ENCODE assay signal across 8 cellular contexts in genomic region chr10:51074238-51075028, GRCh38. TPM values are rescaled to one million over a fixed set of nuclear protein-coding genes. Genes with fewer than 3 reads are reported as not detected.
DNase-seq lines count a peak whose midpoint lies in the region; ATAC-seq and TF ChIP-seq lines count a peak whose summit lies in the region.

PRKG1 (plus strand) TSS chr10:51074487.

- 2% methylated on average over 21 of the region's 59 CpGs for WGBS in right lobe of liver (ENCODE audit: insufficient coverage, low coverage, low lambda C conversion rate, missing lambda C conversion rate)

- DNase-seq in C1 segment of cervical spinal cord (lab: John Stamatoyannopoulos, UW) (peak in 12 of 14 donors; percentile 9 to 73 (median 40)), HFF-Myc (ENCODE audit: extremely low read depth, low read depth) (peak; percentile 61), SW 1271 (lab: John Stamatoyannopoulos, UW) (peak; percentile 7 to 67), right lobe of liver (peak; percentile 68 to 72 (median 68))

- no peaks in the 10 kb centered on the region for H3K4me1 ChIP-seq in endocrine pancreas (ENCODE audit: control insufficient read depth, insufficient read depth, low read length)
- H3K4me1 ChIP-seq in right lobe of liver = peaks cover 0 to 7% (median 2%) of the 10 kb centered on the region in 4 donors

- H3K27me3 Mint-ChIP-seq in stimulated activated naive CD8-positive, alpha-beta T cell treated with anti-CD3 and anti-CD28 coated beads, Interleukin-15, Interleukin-2, amounts not matched to agents 100 ng/mL and 50 ng/mL, for 24 hours = peaks cover 60% of the 10 kb centered on the region

- TF ChIP-seq POLR2A in right lobe of liver (IDR thresholded peaks at IDR 0.05) = no peak

- H3K4me3 ChIP-seq in HFF-Myc (replicated peaks; ENCODE audit: low read depth, low read length) (peak within 1 kb of the TSS; percentile 81), endocrine pancreas (ENCODE audit: control insufficient read depth, insufficient read depth, low read length) (peak within 1 kb of the TSS; percentile 29), right lobe of liver (peak within 1 kb of the TSS; percentile 39 to 48 (median 43))

- H3K36me3 Mint-ChIP-seq in stimulated activated naive CD8-positive, alpha-beta T cell treated with anti-CD3 and anti-CD28 coated beads, Interleukin-15, Interleukin-2, amounts not matched to agents 100 ng/mL and 50 ng/mL, for 24 hours (ENCODE audit: low read depth) = no peaks in the 10 kb centered on the region

- peak within 1 kb of the TSS; percentile 21 for H3K9ac ChIP-seq in endocrine pancreas (ENCODE audit: control insufficient read depth, insufficient read depth, low read length)

- ATAC-seq in right lobe of liver (peak; percentile 91 to 94 (median 92)), GM21723 (IDR thresholded peaks at IDR 0.05; ENCODE audit: unreplicated experiment) (no peak), HG02798 (IDR thresholded peaks at IDR 0.05; ENCODE audit: poor library complexity, unreplicated experiment) (no peak)

- no peaks in the 10 kb centered on the region for H3K9me3 ChIP-seq in endocrine pancreas (ENCODE audit: control insufficient read depth, low read length)
- H3K9me3 ChIP-seq in right lobe of liver = no peaks in the 10 kb centered on the region

- no peak within 1 kb of the TSS for H3K27ac Mint-ChIP-seq in stimulated activated naive CD8-positive, alpha-beta T cell treated with anti-CD3 and anti-CD28 coated beads, Interleukin-15, Interleukin-2, amounts not matched to agents 100 ng/mL and 50 ng/mL, for 24 hours

- peaks cover 15% of the 10 kb centered on the region for H3K4me1 Mint-ChIP-seq in stimulated activated naive CD8-positive, alpha-beta T cell treated with anti-CD3 and anti-CD28 coated beads, Interleukin-15, Interleukin-2, amounts not matched to agents 100 ng/mL and 50 ng/mL, for 24 hours (ENCODE audit: low read depth)

- H3K4me3 Mint-ChIP-seq in stimulated activated naive CD8-positive, alpha-beta T cell treated with anti-CD3 and anti-CD28 coated beads, Interleukin-15, Interleukin-2, amounts not matched to agents 100 ng/mL and 50 ng/mL, for 24 hours = peak within 1 kb of the TSS; percentile 75

- no peak for TF ChIP-seq CTCF in HFF-Myc (IDR thresholded peaks at IDR 0.05; ENCODE audit: low read depth, low read length, missing control alignments)
- no peak for TF ChIP-seq CTCF in right lobe of liver (IDR thresholded peaks at IDR 0.05)

- H3K27ac ChIP-seq in right lobe of liver = peak within 1 kb of the TSS in 2 of 3 donors; percentile 6 to 18

- peaks cover 12% of the 10 kb centered on the region for H3K27me3 ChIP-seq in endocrine pancreas (ENCODE audit: control insufficient read depth, insufficient read depth, low read length)
- H3K27me3 ChIP-seq in right lobe of liver = peaks cover 3 to 11% of the 10 kb centered on the region in 2 donors

- H3K9me3 Mint-ChIP-seq in stimulated activated naive CD8-positive, alpha-beta T cell treated with anti-CD3 and anti-CD28 coated beads, Interleukin-15, Interleukin-2, amounts not matched to agents 100 ng/mL and 50 ng/mL, for 24 hours = no peaks in the 10 kb centered on the region

- intact Hi-C loops in right lobe of liver (cut with DNase I) = no loop called here

- H3K36me3 ChIP-seq in endocrine pancreas (ENCODE audit: control insufficient read depth, insufficient read depth, low read length) (no peaks in the 10 kb centered on the region), right lobe of liver (no peaks in the 10 kb centered on the region)

RNA-seq across cellular contexts. Expression of gene PRKG1, which starts in this region (rescaled TPM):
- total RNA-seq in right lobe of liver = 1 to 10 TPM; 1.1 to 2.0 (median 1.3) TPM

Comparison
In these comparisons a context has a peak if more than half of its experiments do, and no peak if none do; other contexts are left out.
1. H3K4me3 ChIP-seq: peak in every context shown above with its lines; median percentile 81 in HFF-Myc; 43 in right lobe of liver; 29 in endocrine pancreas.
2. ATAC-seq: peak in right lobe of liver (4 of 4); none in GM21723 (single experiment) and HG02798 (single experiment).
3. Peak in every context shown above with its lines, with median percentiles within 50 percentile points of each other: DNase-seq.